13 cellular contexts compared by ENCODE assay signal in genomic region chr2:199136681-199137080, GRCh38.
DNase-seq lines count a peak whose midpoint lies in the region; ATAC-seq and TF ChIP-seq lines count a peak whose summit lies in the region.
"Had no signal": no experiment of that assay in that cellular context is flagged by ENCODE, and none has a peak within 500 bp of the region (broad histone marks: within the 10 kb centered on the region; RNA-seq: fewer than 3 reads in every experiment).

No MANE protein-coding gene starts in this region.

- TF ChIP-seq CTCF in cardiac muscle cell (IDR thresholded peaks at IDR 0.05; ENCODE audit: low read depth, low read length), result no peak
- TF ChIP-seq CTCF in heart right ventricle (IDR thresholded peaks at IDR 0.05), result no peak
- TF ChIP-seq CTCF in transverse colon (IDR thresholded peaks at IDR 0.05), result no peak
- no peak for TF ChIP-seq CTCF in CD14-positive monocyte (IDR thresholded peaks at IDR 0.05)

- H3K4me3 ChIP-seq in cardiac muscle cell (no peak overlapping the region), heart right ventricle (no peak overlapping the region), SJCRH30 (no peak overlapping the region), transverse colon (no peak overlapping the region)
- H3K4me3 ChIP-seq: upper lobe of left lung had no signal

- peaks cover 0 to 6% (median 2%) of the 10 kb centered on the region in 7 donors for H3K9me3 Mint-ChIP-seq in CD14-positive monocyte

- H3K4me1 Mint-ChIP-seq in CD14-positive monocyte, result no peaks in the 10 kb centered on the region
- H3K4me1 Mint-ChIP-seq: B cell had no signal

- H3K36me3 ChIP-seq in cardiac muscle cell (no peaks in the 10 kb centered on the region), heart right ventricle (no peaks in the 10 kb centered on the region), SJCRH30 (no peaks in the 10 kb centered on the region), transverse colon (no peaks in the 10 kb centered on the region)
- H3K36me3 ChIP-seq: upper lobe of left lung had no signal

- H3K4me1 ChIP-seq in cardiac muscle cell (ENCODE audit: low read depth), result no peaks in the 10 kb centered on the region
- no peaks in the 10 kb centered on the region for H3K4me1 ChIP-seq in heart right ventricle
- H3K4me1 ChIP-seq in SJCRH30, result no peaks in the 10 kb centered on the region
- peaks cover 0 to 8% (median 2%) of the 10 kb centered on the region in 4 donors for H3K4me1 ChIP-seq in transverse colon
- H3K4me1 ChIP-seq: upper lobe of left lung had no signal

- H3K27ac ChIP-seq in cardiac muscle cell (no peak overlapping the region), heart right ventricle (no peak overlapping the region), SJCRH30 (no peak overlapping the region), transverse colon (no peak overlapping the region)
- H3K27ac ChIP-seq: upper lobe of left lung had no signal

- H3K27me3 ChIP-seq in cardiac muscle cell, result no peaks in the 10 kb centered on the region
- H3K27me3 ChIP-seq in heart right ventricle, result no peaks in the 10 kb centered on the region
- H3K27me3 ChIP-seq in SJCRH30, result no peaks in the 10 kb centered on the region
- H3K27me3 ChIP-seq in transverse colon, result no peaks in the 10 kb centered on the region
- H3K27me3 ChIP-seq: upper lobe of left lung had no signal

- H3K9me3 ChIP-seq in cardiac muscle cell (ENCODE audit: low read depth), result no peaks in the 10 kb centered on the region
- H3K9me3 ChIP-seq in heart right ventricle, result no peaks in the 10 kb centered on the region
- H3K9me3 ChIP-seq in SJCRH30 (replicated peaks), result no peaks in the 10 kb centered on the region
- H3K9me3 ChIP-seq in transverse colon, result no peaks in the 10 kb centered on the region
- H3K9me3 ChIP-seq: upper lobe of left lung had no signal

- in situ Hi-C loops in transverse colon (cut with MboI; ENCODE audit: low pct_ligation_motif_present in 1 of 4, low pct_unique_long_range_greater_than_20kb in 1 of 4, low sequenced_read_pairs in 3 of 4), result no loop called here

- H3K27ac Mint-ChIP-seq in CD14-positive monocyte, result no peak overlapping the region
- H3K27ac Mint-ChIP-seq: B cell had no signal

- TF ChIP-seq POLR2A in transverse colon (IDR thresholded peaks at IDR 0.05), result no peak

- peak; percentile 45 to 54 for DNase-seq in cardiac muscle cell (ENCODE audit: low read depth in 1 of 2, low spot score in 1 of 2)
- DNase-seq in heart right ventricle, result no peak
- DNase-seq in SJCRH30, result peak; percentile 57 to 60
- DNase-seq in fibroblast of gingiva (ENCODE audit: low read depth), result peak; percentile 15
- peak; percentile 15 for DNase-seq in transverse colon
- no peak for DNase-seq in CD14-positive monocyte (ENCODE audit: low spot score)
- DNase-seq: activated CD8-positive, alpha-beta memory T cell treated with anti-CD3 and anti-CD28 coated beads, Interleukin-2, amount 50 U/mL, for 48 hours; NCI-H2081 treated with DMSO at 0.1 percent for 48 hours; right cardiac atrium; upper lobe of left lung had no signal

- ATAC-seq in heart right ventricle, result no peak
- no peak for ATAC-seq in GM18907 (IDR thresholded peaks at IDR 0.05; ENCODE audit: unreplicated experiment)
- ATAC-seq in HG03432 (IDR thresholded peaks at IDR 0.05; ENCODE audit: unreplicated experiment), result no peak
- ATAC-seq: right cardiac atrium had no signal

- H3K36me3 Mint-ChIP-seq in CD14-positive monocyte, result no peaks in the 10 kb centered on the region

- intact Hi-C loops in heart right ventricle (cut with DNase I) (no loop called here), transverse colon (cut with DNase I; ENCODE audit: low total_unique reads) (no loop called here), CD14-positive monocyte (cut with micrococcal nuclease) (no loop called here)

- H3K4me3 Mint-ChIP-seq in CD14-positive monocyte, result no peak overlapping the region
- H3K4me3 Mint-ChIP-seq: B cell had no signal

- no peak for TF ChIP-seq EP300 in transverse colon (IDR thresholded peaks at IDR 0.05; ENCODE audit: low read depth)

- no peaks in the 10 kb centered on the region for H3K27me3 Mint-ChIP-seq in CD14-positive monocyte (ENCODE audit: low read depth in 3 of 3)
- H3K27me3 Mint-ChIP-seq: B cell had no signal

Comparison
In these comparisons a context has a peak if more than half of its experiments do, and no peak if none do; other contexts are left out.
1. DNase-seq: peak in cardiac muscle cell (2 of 2), SJCRH30 (2 of 2), fibroblast of gingiva (single experiment) and transverse colon (single experiment); none in heart right ventricle (0 of 2) and CD14-positive monocyte (single experiment).